ENCODE assay signal across 28 cellular contexts in the genomic region with DNA sequence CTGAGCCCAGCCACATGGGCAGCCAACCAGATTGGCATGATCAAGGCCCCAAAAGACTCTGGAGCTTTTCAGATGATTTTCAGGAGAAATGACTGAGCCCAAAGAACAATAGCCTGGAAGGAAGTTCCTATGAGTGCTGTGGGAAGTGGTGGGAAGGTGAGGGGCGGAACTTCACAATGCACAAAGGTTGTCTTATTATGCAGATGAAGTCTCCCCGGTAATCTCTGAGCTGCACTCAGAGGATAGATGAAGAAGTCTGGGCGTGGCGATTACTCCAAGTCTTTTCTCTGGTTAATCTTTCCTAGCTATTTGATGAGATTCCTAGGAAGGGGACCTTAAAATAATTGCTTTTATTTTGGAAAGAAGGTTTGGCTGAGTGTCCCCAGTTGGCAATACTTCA. TPM values are rescaled to one million over a fixed set of nuclear protein-coding genes. Genes with fewer than 3 reads are reported as not detected.
"Had no signal": no experiment of that assay in that cellular context is flagged by ENCODE, and none has a peak within 500 bp of the region (broad histone marks: within the 10 kb centered on the region; RNA-seq: fewer than 3 reads in every experiment).

No MANE protein-coding gene starts in this region.

- DNase-seq: activated CD4-positive, alpha-beta memory T cell treated with anti-CD3 and anti-CD28 coated beads, Interleukin-2, amount 10 ng/mL, durations not matched to agents 7 days and 5 days; activated CD4-positive, alpha-beta T cell treated with anti-CD3 and anti-CD28 coated beads for 1 hour; activated CD4-positive, alpha-beta T cell treated with anti-CD3 and anti-CD28 coated beads for 4 hours; activated CD4-positive, alpha-beta T cell treated with anti-CD3 and anti-CD28 coated beads, Interleukin-2, amount 10 ng/mL, durations not matched to agents 7 days and 5 days; activated CD4-positive, alpha-beta T cell treated with anti-CD3 and anti-CD28 coated beads, Interleukin-2, amount 50 U/mL, for 4 hours; activated CD8-positive, alpha-beta memory T cell treated with anti-CD3 and anti-CD28 coated beads, Interleukin-2, amount 50 U/mL, for 48 hours; activated gamma-delta T cell; activated naive CD4-positive, alpha-beta T cell; activated naive CD4-positive, alpha-beta T cell treated with anti-CD3 and anti-CD28 coated beads, Interleukin-2, amount 10 ng/mL, durations not matched to agents 7 days and 5 days; activated T-cell treated with anti-CD3 and anti-CD28 coated beads for 4 hours; activated T-cell treated with anti-CD3 and anti-CD28 coated beads, Interleukin-2, amount 50 U/mL, for 24 hours; activated T-cell treated with anti-CD3 and anti-CD28 coated beads, Interleukin-2, amount 50 U/mL, for 72 hours; amniotic stem cell; aorta; body of pancreas; caudate nucleus; cortex of kidney; effector CD8-positive, alpha-beta T cell; erythroblast; foreskin keratinocyte; gastrocnemius medialis; glutamatergic neuron; heart left ventricle; T-helper 2 cell had no signal

- H3K27me3 ChIP-seq: body of pancreas, gastrocnemius medialis, heart left ventricle had no signal

- H3K27ac Mint-ChIP-seq: activated CD4-positive, alpha-beta memory T cell treated with anti-CD3 and anti-CD28 coated beads, Interleukin-2, amount 10 ng/mL, durations not matched to agents 7 days and 5 days; activated CD4-positive, alpha-beta T cell treated with anti-CD3 and anti-CD28 coated beads, Interleukin-2, amount 10 ng/mL, durations not matched to agents 7 days and 5 days; activated naive CD4-positive, alpha-beta T cell treated with anti-CD3 and anti-CD28 coated beads, Interleukin-2, amount 10 ng/mL, durations not matched to agents 7 days and 5 days; activated naive CD4-positive, alpha-beta T cell treated with anti-CD3 and anti-CD28 coated beads, Interleukin-2, amount 50 U/mL, for 72 hours; activated T-cell treated with anti-CD3 and anti-CD28 coated beads, Interleukin-2, amount 50 U/mL, for 24 hours; activated T-cell treated with anti-CD3 and anti-CD28 coated beads, Interleukin-2, amount 50 U/mL, for 72 hours had no signal

- H3K4me1 ChIP-seq: body of pancreas, esophagus muscularis mucosa, foreskin keratinocyte, gastrocnemius medialis, heart left ventricle had no signal

- H3K36me3 Mint-ChIP-seq: activated naive CD4-positive, alpha-beta T cell treated with anti-CD3 and anti-CD28 coated beads, Interleukin-2, amount 10 ng/mL, durations not matched to agents 7 days and 5 days; activated naive CD4-positive, alpha-beta T cell treated with anti-CD3 and anti-CD28 coated beads, Interleukin-2, amount 50 U/mL, for 72 hours had no signal

- H3K4me3 Mint-ChIP-seq: activated CD4-positive, alpha-beta memory T cell treated with anti-CD3 and anti-CD28 coated beads, Interleukin-2, amount 10 ng/mL, durations not matched to agents 7 days and 5 days; activated CD4-positive, alpha-beta T cell treated with anti-CD3 and anti-CD28 coated beads, Interleukin-2, amount 10 ng/mL, durations not matched to agents 7 days and 5 days; activated naive CD4-positive, alpha-beta T cell treated with anti-CD3 and anti-CD28 coated beads, Interleukin-2, amount 10 ng/mL, durations not matched to agents 7 days and 5 days; activated T-cell treated with anti-CD3 and anti-CD28 coated beads, Interleukin-2, amount 50 U/mL, for 24 hours; activated T-cell treated with anti-CD3 and anti-CD28 coated beads, Interleukin-2, amount 50 U/mL, for 72 hours had no signal

- H3K9me3 Mint-ChIP-seq: activated CD4-positive, alpha-beta T cell treated with anti-CD3 and anti-CD28 coated beads, Interleukin-2, amount 10 ng/mL, durations not matched to agents 7 days and 5 days; activated naive CD4-positive, alpha-beta T cell treated with anti-CD3 and anti-CD28 coated beads, Interleukin-2, amount 50 U/mL, for 72 hours; activated T-cell treated with anti-CD3 and anti-CD28 coated beads, Interleukin-2, amount 50 U/mL, for 24 hours; activated T-cell treated with anti-CD3 and anti-CD28 coated beads, Interleukin-2, amount 50 U/mL, for 72 hours had no signal

- ATAC-seq: activated naive CD4-positive, alpha-beta T cell treated with anti-CD3 and anti-CD28 coated beads, Interleukin-2, amount 50 U/mL, for 72 hours; activated T-cell treated with anti-CD3 and anti-CD28 coated beads, Interleukin-2, amount 50 U/mL, for 72 hours; body of pancreas; foreskin keratinocyte; gastrocnemius medialis; heart left ventricle had no signal

- H3K4me1 Mint-ChIP-seq: activated CD4-positive, alpha-beta memory T cell treated with anti-CD3 and anti-CD28 coated beads, Interleukin-2, amount 10 ng/mL, durations not matched to agents 7 days and 5 days; activated CD4-positive, alpha-beta T cell treated with anti-CD3 and anti-CD28 coated beads, Interleukin-2, amount 10 ng/mL, durations not matched to agents 7 days and 5 days had no signal

- H3K27ac ChIP-seq: body of pancreas, esophagus muscularis mucosa, foreskin keratinocyte, gastrocnemius medialis, heart left ventricle had no signal

- H3K4me3 ChIP-seq: body of pancreas, esophagus muscularis mucosa, gastrocnemius medialis, heart left ventricle had no signal

- H3K36me3 ChIP-seq: esophagus muscularis mucosa, gastrocnemius medialis, heart left ventricle had no signal

- H3K9me3 ChIP-seq: body of pancreas, esophagus muscularis mucosa, gastrocnemius medialis, heart left ventricle had no signal

RNA-seq across cellular contexts. Expression of gene LBP, which starts 36.9 kb away (rescaled TPM):
- total RNA-seq: activated CD4-positive, alpha-beta memory T cell treated with anti-CD3 and anti-CD28 coated beads, Interleukin-2, amount 10 ng/mL, durations not matched to agents 7 days and 5 days; activated CD4-positive, alpha-beta T cell treated with anti-CD3 and anti-CD28 coated beads, Interleukin-2, amount 10 ng/mL, durations not matched to agents 7 days and 5 days; activated naive CD4-positive, alpha-beta T cell treated with anti-CD3 and anti-CD28 coated beads, Interleukin-2, amount 50 U/mL, for 72 hours; activated T-cell treated with anti-CD3 and anti-CD28 coated beads, Interleukin-2, amount 50 U/mL, for 72 hours; chondrocyte; foreskin keratinocyte; T-helper 1 cell treated with Interleukin-12 subunit alpha and Interleukin-12 subunit beta and Interleukin-4 antibody, amounts not matched to agents 30 ng/mL and 1 ng/mL, for 36 hours had no signal
- polyA plus RNA-seq: foreskin keratinocyte had no signal
